In genomic region chr7:140693849-140694248, GRCh38 we compare ENCODE assay signal across 2 cellular contexts. TPM values are rescaled to one million over a fixed set of nuclear protein-coding genes. Genes with fewer than 3 reads are reported as not detected.
"Had no signal": no experiment of that assay in that cellular context is flagged by ENCODE, and none has a peak within 500 bp of the region (broad histone marks: within the 10 kb centered on the region; RNA-seq: fewer than 3 reads in every experiment).

No MANE protein-coding gene starts in this region.

RNA-seq across cellular contexts. Expression of gene DENND2A, which starts 53.2 kb away (rescaled TPM):
- total RNA-seq: naive thymus-derived CD4-positive, alpha-beta T cell; natural killer cell treated with Interleukin-12 subunit alpha and Interleukin-12 subunit beta and Interleukin-15 and Interleukin-18, amount 100 ng/mL, for 72 hours had no signal
